ENCODE assay signal across 10 cellular contexts in the genomic region with DNA sequence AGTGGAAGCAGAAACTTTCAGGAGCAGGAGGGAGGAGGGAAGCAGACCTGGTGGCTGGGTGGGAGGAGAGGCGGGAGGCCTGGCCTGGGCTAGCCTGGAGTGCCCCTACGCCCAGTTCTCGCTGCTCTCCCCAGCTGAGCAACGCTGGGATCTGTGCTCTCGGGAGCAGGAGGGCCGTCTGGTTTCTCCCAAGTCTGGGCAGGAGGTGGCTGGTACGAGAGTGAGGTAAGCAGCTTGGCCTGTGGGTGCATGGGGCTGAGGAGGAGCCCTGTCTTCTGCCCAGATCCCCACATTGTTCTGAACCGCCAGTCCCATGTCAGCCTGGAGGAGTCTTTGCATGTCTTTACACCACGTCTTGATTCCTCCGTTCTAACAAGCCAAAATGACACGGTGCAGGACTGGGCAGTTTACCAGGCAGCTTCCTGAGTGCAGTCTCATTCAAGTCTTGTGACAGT. TPM values are rescaled to one million over a fixed set of nuclear protein-coding genes. Genes with fewer than 3 reads are reported as not detected.
DNase-seq lines count a peak whose midpoint lies in the region; ATAC-seq, FAIRE-seq and TF ChIP-seq lines count a peak whose summit lies in the region.
"Had no signal": no experiment of that assay in that cellular context is flagged by ENCODE, and none has a peak within 500 bp of the region (broad histone marks: within the 10 kb centered on the region; RNA-seq: fewer than 3 reads in every experiment).

No MANE protein-coding gene starts in this region.

- H3K36me3 ChIP-seq in ectodermal cell (ENCODE audit: control insufficient read depth, insufficient read depth, low read length) (no peaks in the 10 kb centered on the region), keratinocyte (ENCODE audit: control insufficient read depth in 2 of 2, extremely low read depth in 1 of 2, insufficient read depth in 2 of 2, low read length in 2 of 2) (no peaks in the 10 kb centered on the region), stomach smooth muscle (ENCODE audit: control insufficient read depth in 2 of 2, insufficient read depth in 2 of 2, low read length in 2 of 2) (no peaks in the 10 kb centered on the region)
- H3K36me3 ChIP-seq: colonic mucosa had no signal

- H3K4me3 ChIP-seq in ectodermal cell (ENCODE audit: insufficient read depth, low read depth, low read length) (no peak overlapping the region), keratinocyte (ENCODE audit: control insufficient read depth in 2 of 3, extremely low read depth in 1 of 3, insufficient read depth in 2 of 3, low read depth in 1 of 3, low read length in 3 of 3) (no peak overlapping the region), stomach smooth muscle (ENCODE audit: low read length in 2 of 2) (peak overlapping the region in 1 of 2 donors; percentile 40)
- H3K4me3 ChIP-seq: colonic mucosa had no signal

- no peaks in the 10 kb centered on the region for H3K9me1 ChIP-seq in keratinocyte (ENCODE audit: control insufficient read depth, extremely low read depth, insufficient read depth, low read length)

- H3K27ac ChIP-seq in ectodermal cell (ENCODE audit: insufficient read depth, low read depth, low read length, poor library complexity, severe bottlenecking) (peak overlapping the region; percentile 32), keratinocyte (ENCODE audit: control insufficient read depth, insufficient read depth, low read length) (peak overlapping the region; percentile 18), stomach smooth muscle (ENCODE audit: low read length) (peak overlapping the region; percentile 60)
- H3K27ac ChIP-seq: colonic mucosa had no signal

- H3K36me3 Mint-ChIP-seq in activated CD4-positive, alpha-beta T cell treated with anti-CD3 and anti-CD28 coated beads, Interleukin-2, amount 10 ng/mL, durations not matched to agents 7 days and 5 days (ENCODE audit: low read depth), result no peaks in the 10 kb centered on the region

- no peak for TF ChIP-seq CTCF in keratinocyte (optimal IDR thresholded peaks at IDR 0.05 in 1 of 3, IDR thresholded peaks at IDR 0.05 in 1 of 3, conservative IDR thresholded peaks at IDR 0.05 in 1 of 3; ENCODE audit: extremely low read depth in 1 of 3, insufficient read depth in 2 of 3, low read length in 3 of 3)

- H3K9ac ChIP-seq in keratinocyte (ENCODE audit: control insufficient read depth, extremely low read depth, insufficient read depth, low read length) (peak overlapping the region; percentile 18), stomach smooth muscle (ENCODE audit: low read length in 2 of 2) (no peak overlapping the region)

- H3K4me1 ChIP-seq in ectodermal cell (ENCODE audit: control insufficient read depth, insufficient read depth, low read length), result peaks cover 78% of the 10 kb centered on the region
- H3K4me1 ChIP-seq in keratinocyte (ENCODE audit: control insufficient read depth, extremely low read depth, insufficient read depth, low read length), result peaks cover 29% of the 10 kb centered on the region
- peaks cover 55% of the 10 kb centered on the region for H3K4me1 ChIP-seq in stomach smooth muscle (ENCODE audit: control insufficient read depth, insufficient read depth, low read length)

- H3K27me3 Mint-ChIP-seq in activated CD4-positive, alpha-beta T cell treated with anti-CD3 and anti-CD28 coated beads, Interleukin-2, amount 10 ng/mL, durations not matched to agents 7 days and 5 days, result no peaks in the 10 kb centered on the region

- no peaks in the 10 kb centered on the region for H3K9me3 ChIP-seq in ectodermal cell (ENCODE audit: control insufficient read depth, low read length)
- no peaks in the 10 kb centered on the region for H3K9me3 ChIP-seq in keratinocyte (ENCODE audit: control insufficient read depth, low read depth, low read length)
- H3K9me3 ChIP-seq in stomach smooth muscle (ENCODE audit: control insufficient read depth in 2 of 2, low read length in 2 of 2), result no peaks in the 10 kb centered on the region
- H3K9me3 ChIP-seq: colonic mucosa had no signal

- peaks cover 7% of the 10 kb centered on the region for H3K4me1 Mint-ChIP-seq in activated CD4-positive, alpha-beta T cell treated with anti-CD3 and anti-CD28 coated beads, Interleukin-2, amount 10 ng/mL, durations not matched to agents 7 days and 5 days

- H2AFZ ChIP-seq in keratinocyte (ENCODE audit: control insufficient read depth, low read length), result peak overlapping the region; percentile 79

- no peak for ATAC-seq in GM21619 (IDR thresholded peaks at IDR 0.05; ENCODE audit: unreplicated experiment)
- no peak for ATAC-seq in GM19351 (IDR thresholded peaks at IDR 0.05; ENCODE audit: unreplicated experiment)

- H3K4me2 ChIP-seq in keratinocyte (ENCODE audit: control insufficient read depth, extremely low read depth, insufficient read depth, low read depth, low read length), result peak overlapping the region; percentile 54

- DNase-seq in HPDE6-E6E7 (ENCODE audit: extremely low spot score), result peak; percentile 41
- peak; percentile 38 for DNase-seq in keratinocyte (ENCODE audit: low read depth, low spot score)
- DNase-seq in activated CD4-positive, alpha-beta T cell treated with anti-CD3 and anti-CD28 coated beads, Interleukin-2, amount 10 ng/mL, durations not matched to agents 7 days and 5 days, result no peak
- DNase-seq in NCI-H2171 (lab: John Stamatoyannopoulos, UW), result no peak
- DNase-seq: activated T-cell treated with anti-CD3 and anti-CD28 coated beads, Interleukin-2, amount 50 U/mL, for 48 hours; colonic mucosa had no signal

- no peaks in the 10 kb centered on the region for H4K20me1 ChIP-seq in keratinocyte (ENCODE audit: control insufficient read depth, extremely low read depth, insufficient read depth, low read length)

- no peaks in the 10 kb centered on the region for H3K9me3 Mint-ChIP-seq in activated CD4-positive, alpha-beta T cell treated with anti-CD3 and anti-CD28 coated beads, Interleukin-2, amount 10 ng/mL, durations not matched to agents 7 days and 5 days

- dilution Hi-C loops in keratinocyte (cut with MboI; ENCODE audit: extremely low pct_ligation_motif_present, low sequenced_read_pairs), result no loop called here

- no peak overlapping the region for H3K27ac Mint-ChIP-seq in activated CD4-positive, alpha-beta T cell treated with anti-CD3 and anti-CD28 coated beads, Interleukin-2, amount 10 ng/mL, durations not matched to agents 7 days and 5 days

- POLR2A ChIA-PET in activated CD4-positive, alpha-beta T cell treated with anti-CD3 and anti-CD28 coated beads, Interleukin-2, amount 10 ng/mL, durations not matched to agents 7 days and 5 days (lab: Charles Lee), result interaction anchor here (0.8 kb wide), 1 partner anchor 24 kb away, joined by 3 read pairs; no protein-coding TSS in a partner anchor

- no peaks in the 10 kb centered on the region for H3K79me2 ChIP-seq in keratinocyte (ENCODE audit: control insufficient read depth, insufficient read depth, low read length)

- peak; percentile 73 for FAIRE-seq in keratinocyte (lab: Jason Lieb, UNC)

- H3K27me3 ChIP-seq in ectodermal cell (ENCODE audit: control insufficient read depth, insufficient read depth, low read length, poor library complexity, severe bottlenecking) (no peaks in the 10 kb centered on the region), keratinocyte (ENCODE audit: control insufficient read depth, extremely low read depth, insufficient read depth, low read length) (no peaks in the 10 kb centered on the region), stomach smooth muscle (ENCODE audit: control insufficient read depth in 1 of 2, insufficient read depth in 2 of 2, low read length in 2 of 2) (no peaks in the 10 kb centered on the region)
- H3K27me3 ChIP-seq: colonic mucosa had no signal

- CTCF ChIA-PET in activated CD4-positive, alpha-beta T cell treated with anti-CD3 and anti-CD28 coated beads, Interleukin-2, amount 10 ng/mL, durations not matched to agents 7 days and 5 days (lab: Charles Lee), result interaction anchor here (1.5 kb wide), 1 partner anchor 91 kb away, joined by 3 read pairs; no protein-coding TSS in a partner anchor

- 67 to 71% methylated on average over 11 of the region's 11 CpGs for WGBS in ectodermal cell, 2 experiments

- no peak overlapping the region for H3K4me3 Mint-ChIP-seq in activated CD4-positive, alpha-beta T cell treated with anti-CD3 and anti-CD28 coated beads, Interleukin-2, amount 10 ng/mL, durations not matched to agents 7 days and 5 days

RNA-seq across cellular contexts. Expression of gene DAB2IP, which starts 15.0 kb away (rescaled TPM):
- 49.0 TPM for polyA plus RNA-seq in ectodermal cell (2013, experiment 1 of 4)
- 52.7 TPM for polyA plus RNA-seq in ectodermal cell (2013, experiment 2 of 4)
- 38.8 TPM for polyA plus RNA-seq in ectodermal cell (2013, experiment 3 of 4)
- 43.0 TPM for polyA plus RNA-seq in ectodermal cell (2013, experiment 4 of 4)
- 28.6 to 36.6 TPM (median 30.9 TPM) in 3 replicates for polyA plus RNA-seq in keratinocyte
- polyA plus RNA-seq in keratinocyte (2011; ENCODE audit: low read depth), result 15.5 TPM
- 21.9 and 32.2 TPM in 2 replicates for polyA plus RNA-seq in keratinocyte (2011; cell fraction: cytosol; rRNA removed)
- polyA plus RNA-seq in keratinocyte (2011; cell fraction: nucleus; rRNA removed), result 49.2 and 60.4 TPM in 2 replicates
- polyA plus RNA-seq in keratinocyte (2012; ENCODE audit: low replicate concordance), result 17.8 and 33.8 TPM in 2 replicates
- 86.8 to 140 TPM (median 108 TPM) in 3 replicates for polyA minus RNA-seq in keratinocyte
- polyA minus RNA-seq in keratinocyte (2011; cell fraction: cytosol; rRNA and poly(A)+ RNA removed), result 62.5 TPM
- polyA minus RNA-seq in keratinocyte (2011; cell fraction: nucleus; rRNA and poly(A)+ RNA removed), result 73.0 and 76.5 TPM in 2 replicates
- total RNA-seq in activated CD4-positive, alpha-beta T cell treated with anti-CD3 and anti-CD28 coated beads, Interleukin-2, amount 10 ng/mL, durations not matched to agents 7 days and 5 days, result not detected

Comparison
In these comparisons a context has a peak if more than half of its experiments do, and no peak if none do; other contexts are left out.
1. DNase-seq: peak in HPDE6-E6E7 (single experiment) and keratinocyte (single experiment); none in activated CD4-positive, alpha-beta T cell treated with anti-CD3 and anti-CD28 coated beads, Interleukin-2, amount 10 ng/mL, durations not matched to agents 7 days and 5 days (single experiment) and NCI-H2171 (single experiment).
2. Peak in every context shown above with its lines, with median percentiles within 50 percentile points of each other: H3K27ac ChIP-seq.